ENCODE assay signal across 1 cellular context in the genomic region with DNA sequence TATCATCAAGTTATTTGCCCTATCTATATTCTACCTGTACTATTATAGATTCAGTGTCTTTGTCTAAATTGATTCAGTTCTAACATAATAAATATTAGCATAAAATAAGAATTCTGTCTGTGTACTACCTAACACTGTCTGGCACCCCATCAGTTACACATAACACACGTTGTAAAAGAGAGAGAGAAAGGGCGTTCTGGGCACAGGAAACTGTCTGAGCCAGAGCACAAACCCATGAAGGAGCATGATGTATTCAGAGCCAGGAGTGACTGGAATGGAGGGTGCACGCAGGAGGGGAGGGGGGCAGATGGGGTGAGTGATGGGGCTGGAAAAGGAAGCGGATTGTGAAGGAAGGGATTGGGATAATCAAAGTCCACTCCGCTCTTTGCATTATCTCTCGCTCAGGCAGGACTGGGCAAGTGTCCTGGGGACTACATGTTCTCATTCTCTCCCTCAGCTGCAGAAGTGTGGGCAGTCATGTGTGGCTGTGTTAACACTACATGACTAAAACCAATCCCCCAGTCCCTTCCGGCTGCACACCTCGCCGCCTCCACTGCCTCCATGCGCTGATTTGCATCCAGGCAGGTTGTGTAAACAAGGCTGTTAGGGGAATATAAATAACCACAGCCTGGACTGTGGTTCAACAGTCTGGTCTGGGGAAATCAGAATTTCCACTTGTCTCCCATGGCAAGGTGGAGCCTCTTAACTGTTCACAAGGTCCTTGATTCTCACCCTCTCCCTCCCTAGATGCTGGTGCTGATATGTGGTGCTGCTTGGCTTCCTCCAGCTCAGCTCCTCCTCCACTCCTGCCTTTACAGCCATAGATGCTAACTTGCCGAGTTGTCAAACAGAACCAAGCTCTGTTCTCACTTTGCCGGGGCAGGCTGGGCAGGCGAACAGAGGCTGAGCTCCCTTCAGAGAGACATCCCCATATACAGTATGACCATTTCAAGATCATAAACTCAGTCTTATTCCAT.
A peak's percentile ranks its signal among the peaks of the same experiment; 100 is the strongest.
TF ChIP-seq lines count a peak whose summit lies in the region.

No MANE protein-coding gene starts in this region.

TF ChIP-seq in GM12878, 131 proteins besides CTCF, POLR2A, EP300 and RAD21 (continued from another document):
- TF ChIP-seq, protein P1, sequence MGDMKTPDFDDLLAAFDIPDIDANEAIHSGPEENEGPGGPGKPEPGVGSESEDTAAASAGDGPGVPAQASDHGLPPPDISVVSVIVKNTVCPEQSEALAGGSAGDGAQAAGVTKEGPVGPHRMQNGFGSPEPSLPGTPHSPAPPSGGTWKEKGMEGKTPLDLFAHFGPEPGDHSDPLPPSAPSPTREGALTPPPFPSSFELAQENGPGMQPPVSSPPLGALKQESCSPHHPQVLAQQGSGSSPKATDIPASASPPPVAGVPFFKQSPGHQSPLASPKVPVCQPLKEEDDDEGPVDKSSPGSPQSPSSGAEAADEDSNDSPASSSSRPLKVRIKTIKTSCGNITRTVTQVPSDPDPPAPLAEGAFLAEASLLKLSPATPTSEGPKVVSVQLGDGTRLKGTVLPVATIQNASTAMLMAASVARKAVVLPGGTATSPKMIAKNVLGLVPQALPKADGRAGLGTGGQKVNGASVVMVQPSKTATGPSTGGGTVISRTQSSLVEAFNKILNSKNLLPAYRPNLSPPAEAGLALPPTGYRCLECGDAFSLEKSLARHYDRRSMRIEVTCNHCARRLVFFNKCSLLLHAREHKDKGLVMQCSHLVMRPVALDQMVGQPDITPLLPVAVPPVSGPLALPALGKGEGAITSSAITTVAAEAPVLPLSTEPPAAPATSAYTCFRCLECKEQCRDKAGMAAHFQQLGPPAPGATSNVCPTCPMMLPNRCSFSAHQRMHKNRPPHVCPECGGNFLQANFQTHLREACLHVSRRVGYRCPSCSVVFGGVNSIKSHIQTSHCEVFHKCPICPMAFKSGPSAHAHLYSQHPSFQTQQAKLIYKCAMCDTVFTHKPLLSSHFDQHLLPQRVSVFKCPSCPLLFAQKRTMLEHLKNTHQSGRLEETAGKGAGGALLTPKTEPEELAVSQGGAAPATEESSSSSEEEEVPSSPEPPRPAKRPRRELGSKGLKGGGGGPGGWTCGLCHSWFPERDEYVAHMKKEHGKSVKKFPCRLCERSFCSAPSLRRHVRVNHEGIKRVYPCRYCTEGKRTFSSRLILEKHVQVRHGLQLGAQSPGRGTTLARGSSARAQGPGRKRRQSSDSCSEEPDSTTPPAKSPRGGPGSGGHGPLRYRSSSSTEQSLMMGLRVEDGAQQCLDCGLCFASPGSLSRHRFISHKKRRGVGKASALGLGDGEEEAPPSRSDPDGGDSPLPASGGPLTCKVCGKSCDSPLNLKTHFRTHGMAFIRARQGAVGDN (IDR thresholded peaks at IDR 0.05) = no peak
- TF ChIP-seq JUNB (IDR thresholded peaks at IDR 0.05) (peak; percentile 50; the same call in 1 of the 2 replicates), TBL1XR1 (IDR thresholded peaks at IDR 0.05; ENCODE audit: low read depth, low read length) (no peak), SKIL (IDR thresholded peaks at IDR 0.05; ENCODE audit: low read depth, poor library complexity, severe bottlenecking) (peak; percentile 31), CEBPB (IDR thresholded peaks at IDR 0.05; ENCODE audit: borderline replicate concordance in 1 of 2, low read depth in 2 of 2, low read length in 2 of 2) (no peak), BCL3 (IDR thresholded peaks at IDR 0.05; ENCODE audit: borderline replicate concordance, insufficient read depth, low read depth, low read length, poor library complexity, severe bottlenecking) (no peak), BCL11A (IDR thresholded peaks at IDR 0.05; ENCODE audit: low read depth, low read length) (peak; percentile 16; the same call in 1 of the 2 replicates), SMARCA5 (IDR thresholded peaks at IDR 0.05) (no peak), IKZF2 (IDR thresholded peaks at IDR 0.05) (peak; percentile 46 to 50; a peak in 2 of 4 replicates), GABPA (IDR thresholded peaks at IDR 0.05; ENCODE audit: low read depth) (no peak), YBX1 (IDR thresholded peaks at IDR 0.05) (no peak), LARP7 (IDR thresholded peaks at IDR 0.05) (no peak), ZBTB11 (CRISPR knock-in tag; IDR thresholded peaks at IDR 0.05) (no peak), RUNX3 (IDR thresholded peaks at IDR 0.05; ENCODE audit: low read length) (peak; percentile 71), PAX8 (IDR thresholded peaks at IDR 0.05) (no peak), POU2F2 (IDR thresholded peaks at IDR 0.05; ENCODE audit: borderline replicate concordance, low read depth, low read length) (peak; percentile 84), DPF2 (IDR thresholded peaks at IDR 0.05) (0 out of 2 replicates have a peak, but pooled peaks have one; percentile 40), ESRRA (IDR thresholded peaks at IDR 0.05; ENCODE audit: low read length) (no peak)
- TF ChIP-seq, protein P2, sequence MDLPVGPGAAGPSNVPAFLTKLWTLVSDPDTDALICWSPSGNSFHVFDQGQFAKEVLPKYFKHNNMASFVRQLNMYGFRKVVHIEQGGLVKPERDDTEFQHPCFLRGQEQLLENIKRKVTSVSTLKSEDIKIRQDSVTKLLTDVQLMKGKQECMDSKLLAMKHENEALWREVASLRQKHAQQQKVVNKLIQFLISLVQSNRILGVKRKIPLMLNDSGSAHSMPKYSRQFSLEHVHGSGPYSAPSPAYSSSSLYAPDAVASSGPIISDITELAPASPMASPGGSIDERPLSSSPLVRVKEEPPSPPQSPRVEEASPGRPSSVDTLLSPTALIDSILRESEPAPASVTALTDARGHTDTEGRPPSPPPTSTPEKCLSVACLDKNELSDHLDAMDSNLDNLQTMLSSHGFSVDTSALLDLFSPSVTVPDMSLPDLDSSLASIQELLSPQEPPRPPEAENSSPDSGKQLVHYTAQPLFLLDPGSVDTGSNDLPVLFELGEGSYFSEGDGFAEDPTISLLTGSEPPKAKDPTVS (IDR thresholded peaks at IDR 0.05; ENCODE audit: low read depth, low read length) = no peak
- TF ChIP-seq, protein P3, sequence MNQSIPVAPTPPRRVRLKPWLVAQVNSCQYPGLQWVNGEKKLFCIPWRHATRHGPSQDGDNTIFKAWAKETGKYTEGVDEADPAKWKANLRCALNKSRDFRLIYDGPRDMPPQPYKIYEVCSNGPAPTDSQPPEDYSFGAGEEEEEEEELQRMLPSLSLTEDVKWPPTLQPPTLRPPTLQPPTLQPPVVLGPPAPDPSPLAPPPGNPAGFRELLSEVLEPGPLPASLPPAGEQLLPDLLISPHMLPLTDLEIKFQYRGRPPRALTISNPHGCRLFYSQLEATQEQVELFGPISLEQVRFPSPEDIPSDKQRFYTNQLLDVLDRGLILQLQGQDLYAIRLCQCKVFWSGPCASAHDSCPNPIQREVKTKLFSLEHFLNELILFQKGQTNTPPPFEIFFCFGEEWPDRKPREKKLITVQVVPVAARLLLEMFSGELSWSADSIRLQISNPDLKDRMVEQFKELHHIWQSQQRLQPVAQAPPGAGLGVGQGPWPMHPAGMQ (IDR thresholded peaks at IDR 0.05; ENCODE audit: borderline replicate concordance) = no peak
- TF ChIP-seq, protein P4, sequence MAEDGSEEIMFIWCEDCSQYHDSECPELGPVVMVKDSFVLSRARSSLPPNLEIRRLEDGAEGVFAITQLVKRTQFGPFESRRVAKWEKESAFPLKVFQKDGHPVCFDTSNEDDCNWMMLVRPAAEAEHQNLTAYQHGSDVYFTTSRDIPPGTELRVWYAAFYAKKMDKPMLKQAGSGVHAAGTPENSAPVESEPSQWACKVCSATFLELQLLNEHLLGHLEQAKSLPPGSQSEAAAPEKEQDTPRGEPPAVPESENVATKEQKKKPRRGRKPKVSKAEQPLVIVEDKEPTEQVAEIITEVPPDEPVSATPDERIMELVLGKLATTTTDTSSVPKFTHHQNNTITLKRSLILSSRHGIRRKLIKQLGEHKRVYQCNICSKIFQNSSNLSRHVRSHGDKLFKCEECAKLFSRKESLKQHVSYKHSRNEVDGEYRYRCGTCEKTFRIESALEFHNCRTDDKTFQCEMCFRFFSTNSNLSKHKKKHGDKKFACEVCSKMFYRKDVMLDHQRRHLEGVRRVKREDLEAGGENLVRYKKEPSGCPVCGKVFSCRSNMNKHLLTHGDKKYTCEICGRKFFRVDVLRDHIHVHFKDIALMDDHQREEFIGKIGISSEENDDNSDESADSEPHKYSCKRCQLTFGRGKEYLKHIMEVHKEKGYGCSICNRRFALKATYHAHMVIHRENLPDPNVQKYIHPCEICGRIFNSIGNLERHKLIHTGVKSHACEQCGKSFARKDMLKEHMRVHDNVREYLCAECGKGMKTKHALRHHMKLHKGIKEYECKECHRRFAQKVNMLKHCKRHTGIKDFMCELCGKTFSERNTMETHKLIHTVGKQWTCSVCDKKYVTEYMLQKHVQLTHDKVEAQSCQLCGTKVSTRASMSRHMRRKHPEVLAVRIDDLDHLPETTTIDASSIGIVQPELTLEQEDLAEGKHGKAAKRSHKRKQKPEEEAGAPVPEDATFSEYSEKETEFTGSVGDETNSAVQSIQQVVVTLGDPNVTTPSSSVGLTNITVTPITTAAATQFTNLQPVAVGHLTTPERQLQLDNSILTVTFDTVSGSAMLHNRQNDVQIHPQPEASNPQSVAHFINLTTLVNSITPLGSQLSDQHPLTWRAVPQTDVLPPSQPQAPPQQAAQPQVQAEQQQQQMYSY (CRISPR knock-in tag; IDR thresholded peaks at IDR 0.05) = no peak
TF ChIP-seq in GM12878: peak in this region for 20.
